In genomic region chr21:46459024-46459355, GRCh38 we compare ENCODE assay signal across 8 cellular contexts. TPM values are rescaled to one million over a fixed set of nuclear protein-coding genes. Genes with fewer than 3 reads are reported as not detected.
DNase-seq lines count a peak whose midpoint lies in the region; ATAC-seq and TF ChIP-seq lines count a peak whose summit lies in the region.

No MANE protein-coding gene starts in this region.

- peak overlapping the region; percentile 77 for H3K4me3 ChIP-seq in AG04450 (ENCODE audit: low read depth, low read length)
- H3K4me3 ChIP-seq in Jurkat, Clone E6-1 (ENCODE audit: low read length): peak overlapping the region; percentile 59

- H3K36me3 Mint-ChIP-seq in naive B cell: no peaks in the 10 kb centered on the region

- no peak for DNase-seq in AG04450 (ENCODE audit: low read depth, low spot score)
- DNase-seq in Jurkat, Clone E6-1 (ENCODE audit: low read depth, low spot score): no peak
- DNase-seq in naive B cell: no peak
- DNase-seq in AG20443 (ENCODE audit: low spot score): no peak
- no peak for DNase-seq in glomerular visceral epithelial cell (ENCODE audit: extremely low spot score)
- no peak for DNase-seq in NCI-H524 treated with DMSO at 0.1 percent for 48 hours (lab: John Stamatoyannopoulos, UW)

- no peaks in the 10 kb centered on the region for H3K9me3 Mint-ChIP-seq in naive B cell

- no peak for TF ChIP-seq CTCF in AG04450 (IDR thresholded peaks at IDR 0.05; ENCODE audit: low read depth, low read length)

- H3K9me3 ChIP-seq in AG04450 (ENCODE audit: control insufficient read depth, insufficient read depth, low read length): no peaks in the 10 kb centered on the region; the same call in 1 of the 2 replicates

- POLR2A ChIA-PET in AG04450 (lab: Yijun Ruan, JAX): interaction anchor here (0.7 to 1.5 kb wide), 2 partner anchors 13 to 16 kb away, joined by 3 to 5 read pairs; no protein-coding TSS in a partner anchor

- H3K27me3 ChIP-seq in AG04450 (ENCODE audit: control insufficient read depth, insufficient read depth, low read length): no peaks in the 10 kb centered on the region

- no peaks in the 10 kb centered on the region for H3K27me3 Mint-ChIP-seq in naive B cell

- peaks cover 10 to 43% (median 40%) of the 10 kb centered on the region in 3 donors for H3K4me1 Mint-ChIP-seq in naive B cell

- peak overlapping the region in 3 of 6 donors; percentile 49 to 88 (median 81) for H3K27ac Mint-ChIP-seq in naive B cell

- ATAC-seq in naive B cell (ENCODE audit: low read depth in 2 of 2): no peak
- ATAC-seq in GM18870 (IDR thresholded peaks at IDR 0.05; ENCODE audit: unreplicated experiment): no peak

- H3K4me3 Mint-ChIP-seq in naive B cell: peak overlapping the region; percentile 72 to 95 (median 88)

- H3K27ac ChIP-seq in AG04450 (ENCODE audit: low read depth, low read length) (no peak overlapping the region), cingulate gyrus (ENCODE audit: low read depth, low read length) (peak overlapping the region; percentile 73)

- CTCF ChIA-PET in AG04450 (lab: Charles Lee): no interaction called here

RNA-seq across cellular contexts. Expression of gene DIP2A, which starts 0.3 kb away (rescaled TPM):
- polyA plus RNA-seq in AG04450 (2011; rRNA removed) (19.5 and 21.0 TPM in 2 replicates), naive B cell (ENCODE audit: low read depth in 6 of 6) (10 to 100 TPM in 1 of 6 donors, 1 to 10 TPM in 4, under 1 TPM in 1; 0.34 to 12.4 (median 7.3) TPM)
- 29.1 and 37.0 TPM in 2 replicates for polyA minus RNA-seq in AG04450 (2011; rRNA and poly(A)+ RNA removed)
- 29.6 TPM for polyA plus RNA-seq in Jurkat, Clone E6-1 (2012; ENCODE audit: insufficient read depth, insufficient read length)
